Comparison of ENCODE assay signal across 2 cellular contexts in the genomic region with DNA sequence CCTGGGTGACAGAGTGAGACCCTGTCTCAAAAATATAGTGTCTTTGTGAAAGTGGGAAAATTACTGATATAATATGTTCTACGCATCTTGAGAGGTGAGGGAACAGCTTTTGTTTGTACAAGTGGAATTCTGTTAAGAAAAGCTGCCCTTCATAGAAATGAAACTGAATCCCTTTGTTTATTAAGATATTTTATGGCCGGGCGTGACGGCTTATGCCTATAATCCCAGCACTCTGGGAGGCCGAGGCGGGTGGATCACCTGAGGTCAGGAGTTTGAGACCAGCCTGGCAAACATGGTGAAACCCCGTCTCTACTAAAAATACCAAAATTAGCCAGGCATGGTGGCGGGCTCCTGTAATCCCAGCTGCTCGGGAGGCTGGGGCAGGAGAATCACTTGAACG. TPM values are rescaled to one million over a fixed set of nuclear protein-coding genes. Genes with fewer than 3 reads are reported as not detected.
"Had no signal": no experiment of that assay in that cellular context is flagged by ENCODE, and none has a peak within 500 bp of the region (broad histone marks: within the 10 kb centered on the region; RNA-seq: fewer than 3 reads in every experiment).

No MANE protein-coding gene starts in this region.

RNA-seq across cellular contexts. Expression of a gene that starts 50.9 kb away (rescaled TPM):
- total RNA-seq: LHCN-M2, Right ventricle myocardium superior had no signal
